Comparison of ENCODE assay signal across 3 cellular contexts in the genomic region with DNA sequence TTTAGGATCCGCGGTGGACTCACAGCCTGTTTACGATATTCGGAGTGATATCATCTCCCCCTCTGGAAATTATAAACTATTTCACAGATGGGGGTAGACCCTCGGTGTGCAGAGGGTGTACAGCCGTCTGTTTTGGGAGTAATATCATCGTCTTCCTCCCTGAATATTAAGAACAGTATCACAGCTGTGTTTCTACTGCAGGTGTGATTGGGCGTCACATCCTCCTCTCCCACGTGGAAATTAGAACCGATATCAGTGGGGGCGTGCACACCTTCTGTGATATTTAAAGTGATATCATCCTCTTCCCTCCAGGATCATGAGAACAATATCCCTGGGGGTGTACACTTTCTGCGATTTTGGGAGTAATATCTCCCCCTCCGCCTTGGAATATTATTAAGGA. TPM values are rescaled to one million over a fixed set of nuclear protein-coding genes. Genes with fewer than 3 reads are reported as not detected.
"Had no signal": no experiment of that assay in that cellular context is flagged by ENCODE, and none has a peak within 500 bp of the region (broad histone marks: within the 10 kb centered on the region; RNA-seq: fewer than 3 reads in every experiment).

No MANE protein-coding gene starts in this region.

RNA-seq across cellular contexts. Expression of a gene that starts 19.2 kb away (rescaled TPM):
- total RNA-seq: Peyer's patch; SJSA1; T-helper 1 cell treated with Interleukin-12 subunit alpha and Interleukin-12 subunit beta and Interleukin-4 antibody, amounts not matched to agents 30 ng/mL and 1 ng/mL, for 36 hours had no signal
